Comparison of ENCODE assay signal across 8 cellular contexts in genomic region chr6:136526196-136526930, GRCh38. TPM values are rescaled to one million over a fixed set of nuclear protein-coding genes. Genes with fewer than 3 reads are reported as not detected.
DNase-seq lines count a peak whose midpoint lies in the region; ATAC-seq, FAIRE-seq and TF ChIP-seq lines count a peak whose summit lies in the region.

No MANE protein-coding gene starts in this region.

- no peak overlapping the region for H3K4me3 ChIP-seq in BJ (ENCODE audit: low read depth, low read length)
- H3K4me3 ChIP-seq in HFF-Myc (replicated peaks; ENCODE audit: low read depth, low read length), result no peak overlapping the region
- no peak overlapping the region for H3K4me3 ChIP-seq in HepG2 (replicated peaks in 1 of 3; ENCODE audit: insufficient read depth in 1 of 3, low read depth in 2 of 3, low read length in 3 of 3)

- H3K27ac ChIP-seq in cingulate gyrus (ENCODE audit: low read depth, low read length), result peak overlapping the region; percentile 92
- no peak overlapping the region for H3K27ac ChIP-seq in HepG2 (ENCODE audit: extremely low read length, insufficient read depth, low read length)

- no TSS peak for BruUV-seq in HepG2 (replicated peaks; lab: Mats Ljungman, UMichigan)

- 51% methylated on average over 16 of the region's 16 CpGs for WGBS in HepG2 (ENCODE audit: low lambda C conversion rate)

- H3K27ac Mint-ChIP-seq in T-helper 2 cell treated with Interferon-gamma antibody and Interleukin-4, amounts not matched to agents 5 μg/mL and 100 μg/mL, for 36 hours, result peak overlapping the region; percentile 54
- no peak overlapping the region for H3K27ac Mint-ChIP-seq in stimulated activated naive B cell treated with anti-CD40 and anti-IgM and Interleukin-4, amounts not matched to agents 10 μg/mL and 1 μg/mL and 100 μg/mL, for 72 hours

- H3K9me3 ChIP-seq in HepG2 (ENCODE audit: low read length), result no peaks in the 10 kb centered on the region

- peak overlapping the region; percentile 55 for H3K4me3 Mint-ChIP-seq in T-helper 2 cell treated with Interferon-gamma antibody and Interleukin-4, amounts not matched to agents 5 μg/mL and 100 μg/mL, for 36 hours
- H3K4me3 Mint-ChIP-seq in stimulated activated naive B cell treated with anti-CD40 and anti-IgM and Interleukin-4, amounts not matched to agents 10 μg/mL and 1 μg/mL and 100 μg/mL, for 72 hours, result peak overlapping the region; percentile 8 to 59

- POLR2A ChIA-PET in BJ (lab: Charles Lee) (interaction anchor here (0.5 to 0.7 kb wide), 2 partner anchors 264 to 1314 kb away, joined by 3 to 4 read pairs; no protein-coding TSS in a partner anchor), HepG2 (lab: Yijun Ruan, JAX) (no interaction called here)

- intact Hi-C loops in HepG2 (cut with micrococcal nuclease; ENCODE audit: unreplicated experiment), result no loop called here

- no peaks in the 10 kb centered on the region for H4K20me1 ChIP-seq in HepG2 (ENCODE audit: insufficient read depth, low read length)

- H3K36me3 Mint-ChIP-seq in T-helper 2 cell treated with Interferon-gamma antibody and Interleukin-4, amounts not matched to agents 5 μg/mL and 100 μg/mL, for 36 hours (ENCODE audit: low read depth), result no peaks in the 10 kb centered on the region
- H3K36me3 Mint-ChIP-seq in stimulated activated naive B cell treated with anti-CD40 and anti-IgM and Interleukin-4, amounts not matched to agents 10 μg/mL and 1 μg/mL and 100 μg/mL, for 72 hours, result no peaks in the 10 kb centered on the region

- H2AFZ ChIP-seq in HepG2 (ENCODE audit: low read length), result no peak overlapping the region

- no peak for TF ChIP-seq POLR2A in HepG2 (IDR thresholded peaks at IDR 0.05; ENCODE audit: insufficient read depth in 1 of 2, low read depth in 2 of 2, low read length in 2 of 2)

- TF ChIP-seq RAD21 in HepG2 (CRISPR knock-in tag; IDR thresholded peaks at IDR 0.05), result no peak

- no peak overlapping the region for H3K9ac ChIP-seq in HepG2 (ENCODE audit: insufficient read depth, low read depth, low read length)

- no peak for FAIRE-seq in HepG2 (lab: Jason Lieb, UNC)

- peak; percentile 59 for TF ChIP-seq CTCF in BJ (IDR thresholded peaks at IDR 0.05; ENCODE audit: insufficient read depth, low read depth, low read length)
- TF ChIP-seq CTCF in HFF-Myc (IDR thresholded peaks at IDR 0.05; ENCODE audit: low read depth, low read length, missing control alignments), result peak; percentile 22
- TF ChIP-seq CTCF in HepG2 (CRISPR knock-in tag; IDR thresholded peaks at IDR 0.05), result no peak

- H3K4me2 ChIP-seq in HepG2 (ENCODE audit: low read depth, low read length), result no peak overlapping the region

- DNase-seq in BJ (ENCODE audit: low read depth) (no peak), HFF-Myc (ENCODE audit: extremely low read depth, low read depth) (no peak), HepG2 (ENCODE audit: low spot score) (peak; percentile 6), NCI-H187 treated with DMSO at 0.1 percent for 48 hours (lab: John Stamatoyannopoulos, UW) (no peak)
- peak; percentile 26 for DNase-seq in T-helper 2 cell treated with Interferon-gamma antibody and Interleukin-4, amounts not matched to agents 5 μg/mL and 100 μg/mL, for 36 hours (ENCODE audit: low spot score)
- peak; percentile 11 for DNase-seq in stimulated activated naive B cell treated with anti-CD40 and anti-IgM and Interleukin-4, amounts not matched to agents 10 μg/mL and 1 μg/mL and 100 μg/mL, for 72 hours

- in situ Hi-C loops in HepG2 (cut with HindIII; ENCODE audit: extremely low pct_ligation_motif_present, low pct_unique_long_range_greater_than_20kb), result no loop called here

- H3K36me3 ChIP-seq in BJ (ENCODE audit: control insufficient read depth, insufficient read depth, low read length) (no peaks in the 10 kb centered on the region), HepG2 (replicated peaks in 1 of 2; ENCODE audit: control insufficient read depth in 1 of 2, insufficient read depth in 2 of 2, low read length in 2 of 2) (no peaks in the 10 kb centered on the region)

- ATAC-seq in HepG2 (peak; percentile 95), HG02885 (IDR thresholded peaks at IDR 0.05; ENCODE audit: poor library complexity, unreplicated experiment) (no peak)
- peak; percentile 64 to 75 for ATAC-seq in stimulated activated naive B cell treated with anti-CD40 and anti-IgM and Interleukin-4, amounts not matched to agents 10 μg/mL and 1 μg/mL and 100 μg/mL, for 72 hours (replicated peaks)

- H3K9me3 Mint-ChIP-seq in T-helper 2 cell treated with Interferon-gamma antibody and Interleukin-4, amounts not matched to agents 5 μg/mL and 100 μg/mL, for 36 hours, result no peaks in the 10 kb centered on the region
- no peaks in the 10 kb centered on the region for H3K9me3 Mint-ChIP-seq in stimulated activated naive B cell treated with anti-CD40 and anti-IgM and Interleukin-4, amounts not matched to agents 10 μg/mL and 1 μg/mL and 100 μg/mL, for 72 hours

- TF ChIP-seq EP300 in HepG2 (IDR thresholded peaks at IDR 0.05; ENCODE audit: low read depth in 2 of 2, low read length in 2 of 2) (no peak), HepG2 (CRISPR knock-in tag; IDR thresholded peaks at IDR 0.05; ENCODE audit: borderline replicate concordance) (no peak)

- H3K27me3 ChIP-seq in BJ (ENCODE audit: control insufficient read depth, insufficient read depth, low read length) (no peaks in the 10 kb centered on the region), HepG2 (ENCODE audit: control insufficient read depth in 1 of 2, insufficient read depth in 2 of 2, low read length in 2 of 2) (peaks cover 0 to 9% of the 10 kb centered on the region in 2 experiments; a peak in 2 of 5 replicates)

- no peaks in the 10 kb centered on the region for H3K4me1 ChIP-seq in HepG2 (ENCODE audit: insufficient read depth, low read length)

- H3K79me2 ChIP-seq in HepG2 (ENCODE audit: insufficient read depth, low read length), result no peaks in the 10 kb centered on the region

- peaks cover 14% of the 10 kb centered on the region for H3K4me1 Mint-ChIP-seq in T-helper 2 cell treated with Interferon-gamma antibody and Interleukin-4, amounts not matched to agents 5 μg/mL and 100 μg/mL, for 36 hours (ENCODE audit: low read depth)
- H3K4me1 Mint-ChIP-seq in stimulated activated naive B cell treated with anti-CD40 and anti-IgM and Interleukin-4, amounts not matched to agents 10 μg/mL and 1 μg/mL and 100 μg/mL, for 72 hours, result peaks cover 11 to 17% of the 10 kb centered on the region in 2 donors

- peaks cover 18% of the 10 kb centered on the region for H3K27me3 Mint-ChIP-seq in T-helper 2 cell treated with Interferon-gamma antibody and Interleukin-4, amounts not matched to agents 5 μg/mL and 100 μg/mL, for 36 hours (ENCODE audit: low read depth)
- peaks cover 13 to 27% of the 10 kb centered on the region in 2 donors for H3K27me3 Mint-ChIP-seq in stimulated activated naive B cell treated with anti-CD40 and anti-IgM and Interleukin-4, amounts not matched to agents 10 μg/mL and 1 μg/mL and 100 μg/mL, for 72 hours

- CTCF ChIA-PET in BJ (lab: Yijun Ruan, JAX), result interaction anchor here (0.6 to 1.7 kb wide), 11 partner anchors 9 to 208 kb away, joined by 3 to 5 read pairs (median 3); no protein-coding TSS in a partner anchor
- CTCF ChIA-PET in HepG2 (lab: Yijun Ruan, JAX; ENCODE audit: low intra/inter-chr PET ratio, low total read pairs), result no interaction called here

TF ChIP-seq in HepG2, 621 proteins besides CTCF, POLR2A, EP300 and RAD21 (continues in another document):
- no peak for TF ChIP-seq ZNF282 (IDR thresholded peaks at IDR 0.05; ENCODE audit: partially characterized antibody)
- TF ChIP-seq SP5 (CRISPR knock-in tag; IDR thresholded peaks at IDR 0.05; ENCODE audit: borderline replicate concordance, low read depth), result no peak
- TF ChIP-seq U2AF1 (optimal IDR thresholded peaks at IDR 0.05; ENCODE audit: low read depth, low read length), result no peak
- no peak for TF ChIP-seq ZFAT (CRISPR knock-in tag; conservative IDR thresholded peaks at IDR 0.05)
- TF ChIP-seq SOX13 (IDR thresholded peaks at IDR 0.05), result no peak
- TF ChIP-seq SOX13 (CRISPR knock-in tag; conservative IDR thresholded peaks at IDR 0.05 in 1 of 2, IDR thresholded peaks at IDR 0.05 in 1 of 2), result no peak

RNA-seq across cellular contexts. Expression of gene MAP7, which starts 23.9 kb away (rescaled TPM):
- polyA plus RNA-seq in BJ (2011; rRNA removed) (0.29 and 0.45 TPM in 2 replicates), HepG2 (2011; rRNA removed) (not detected in 2 replicates)
- 0.19 TPM in 1 of 2 replicates, not detected in the other for polyA minus RNA-seq in BJ (2011; rRNA and poly(A)+ RNA removed)
- total RNA-seq in HepG2 (2016; rRNA removed; fragmentation: Illumina TruSeq; extraction: Trizol), result 0.04 and 0.07 TPM in 2 replicates
- not detected in 2 replicates for total RNA-seq in HepG2 (2016; cell fraction: cytosol; rRNA removed; fragmentation: Illumina TruSeq; extraction: Trizol; ENCODE audit: low read depth)
- not detected in 2 replicates for total RNA-seq in HepG2 (2016; cell fraction: insoluble cytoplasmic fraction; rRNA removed; fragmentation: Illumina TruSeq; extraction: Trizol)
- 0.06 and 0.07 TPM in 2 replicates for total RNA-seq in HepG2 (2016; cell fraction: membrane; rRNA removed; fragmentation: Illumina TruSeq; extraction: Trizol)
- not detected in 2 replicates for total RNA-seq in HepG2 (2016; cell fraction: nucleus; rRNA removed; fragmentation: Illumina TruSeq; extraction: Trizol)
- not detected in 2 replicates for polyA plus RNA-seq in HepG2 (2011; cell fraction: cytosol; rRNA removed)
- not detected in 2 replicates for polyA plus RNA-seq in HepG2 (2011; cell fraction: nucleus; rRNA removed)
- polyA plus RNA-seq in HepG2 (2012), result not detected in 2 replicates
- polyA plus RNA-seq in HepG2 (2016; cell fraction: cytosol; fragmentation: Illumina TruSeq; extraction: Trizol; ENCODE audit: low read depth), result not detected in 2 replicates
- 0.05 and 0.13 TPM in 2 replicates for polyA plus RNA-seq in HepG2 (2016; cell fraction: insoluble cytoplasmic fraction; fragmentation: Illumina TruSeq; extraction: Trizol; ENCODE audit: low read depth)
- polyA plus RNA-seq in HepG2 (2016; cell fraction: membrane; fragmentation: Illumina TruSeq; extraction: Trizol; ENCODE audit: low read depth), result not detected in 2 replicates
- not detected in 2 replicates for polyA plus RNA-seq in HepG2 (2016; cell fraction: nucleus; fragmentation: Illumina TruSeq; extraction: Trizol; ENCODE audit: insufficient read depth, low read depth)
- 26.0 TPM in 1 of 2 replicates, not detected in the other for polyA minus RNA-seq in HepG2 (2011; rRNA and poly(A)+ RNA removed; ENCODE audit: low replicate concordance)
- 0.18 TPM in 1 of 2 replicates, not detected in the other for polyA minus RNA-seq in HepG2 (2011; cell fraction: cytosol; rRNA and poly(A)+ RNA removed)
- 0.13 TPM in 1 of 2 replicates, not detected in the other for polyA minus RNA-seq in HepG2 (2011; cell fraction: nucleus; rRNA and poly(A)+ RNA removed)

Comparison
In these comparisons a context has a peak if more than half of its experiments do, and no peak if none do; other contexts are left out.
1. DNase-seq: peak in T-helper 2 cell treated with Interferon-gamma antibody and Interleukin-4, amounts not matched to agents 5 μg/mL and 100 μg/mL, for 36 hours (single experiment), HepG2 (single experiment) and stimulated activated naive B cell treated with anti-CD40 and anti-IgM and Interleukin-4, amounts not matched to agents 10 μg/mL and 1 μg/mL and 100 μg/mL, for 72 hours (single experiment); none in BJ (single experiment), HFF-Myc (single experiment) and NCI-H187 treated with DMSO at 0.1 percent for 48 hours (single experiment).